Comparison of ENCODE assay signal across 10 cellular contexts in the genomic region with DNA sequence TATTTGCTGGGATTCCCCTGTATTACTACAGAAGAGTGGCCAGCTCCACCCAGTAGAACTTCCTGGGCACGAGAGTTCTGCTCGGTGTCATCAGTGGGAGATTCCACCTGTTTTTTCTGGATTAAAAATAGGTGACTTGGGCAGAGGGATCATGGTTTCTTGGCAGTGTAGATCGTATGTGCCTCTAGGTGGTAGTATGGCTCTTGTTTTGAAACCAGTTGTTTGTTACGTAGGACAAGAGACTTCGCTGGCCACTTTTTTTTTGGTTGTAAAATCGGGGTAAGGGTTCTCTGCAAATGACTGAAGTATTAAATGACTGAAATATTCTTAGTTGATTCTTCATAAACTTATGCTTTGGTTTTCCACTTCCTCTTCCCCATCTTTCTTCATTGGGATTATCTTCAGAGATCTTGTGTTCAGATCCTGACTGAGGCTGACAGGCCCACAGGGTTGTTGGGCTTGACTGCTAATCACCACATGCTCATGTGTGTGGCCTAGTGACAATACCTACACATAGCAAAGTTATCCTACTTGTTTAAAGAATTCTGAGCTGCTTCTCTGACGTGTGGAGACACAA. TPM values are rescaled to one million over a fixed set of nuclear protein-coding genes. Genes with fewer than 3 reads are reported as not detected.
DNase-seq lines count a peak whose midpoint lies in the region; ATAC-seq and TF ChIP-seq lines count a peak whose summit lies in the region.
"Had no signal": no experiment of that assay in that cellular context is flagged by ENCODE, and none has a peak within 500 bp of the region (broad histone marks: within the 10 kb centered on the region; RNA-seq: fewer than 3 reads in every experiment).

No MANE protein-coding gene starts in this region.

- H3K4me3 Mint-ChIP-seq in endothelial cell (ENCODE audit: unreplicated experiment) = no peak overlapping the region

- H2AFZ ChIP-seq in osteoblast (ENCODE audit: low read length) = no peak overlapping the region

- no peaks in the 10 kb centered on the region for H3K9me3 Mint-ChIP-seq in endothelial cell (ENCODE audit: unreplicated experiment)

- H3K27ac ChIP-seq in osteoblast (ENCODE audit: low read depth, low read length) = no peak overlapping the region
- H3K27ac ChIP-seq: KMS-11, skin epidermis had no signal

- H3K4me2 ChIP-seq in osteoblast (ENCODE audit: insufficient read depth, low read length) = no peak overlapping the region
- H3K4me2 ChIP-seq: KMS-11 had no signal

- no peaks in the 10 kb centered on the region for H3K79me2 ChIP-seq in osteoblast (ENCODE audit: insufficient read depth, low read length)

- H3K27ac Mint-ChIP-seq in endothelial cell (ENCODE audit: unreplicated experiment) = no peak overlapping the region

- no peak for TF ChIP-seq CTCF in endothelial cell (IDR thresholded peaks at IDR 0.05; ENCODE audit: unreplicated experiment)
- peak; percentile 39 for TF ChIP-seq CTCF in osteoblast (IDR thresholded peaks at IDR 0.05; ENCODE audit: extremely low read depth, low read depth, low read length)

- H3K36me3 Mint-ChIP-seq in endothelial cell (ENCODE audit: low read depth, unreplicated experiment) = no peaks in the 10 kb centered on the region

- H3K4me3 ChIP-seq in osteoblast (ENCODE audit: insufficient read depth, low read length) = no peak overlapping the region
- H3K4me3 ChIP-seq: skin epidermis had no signal

- no peaks in the 10 kb centered on the region for H3K4me1 ChIP-seq in osteoblast (ENCODE audit: insufficient read depth, low read length)

- H3K27me3 ChIP-seq in osteoblast (ENCODE audit: insufficient read depth, low read length) = peaks cover 9% of the 10 kb centered on the region

- H3K36me3 ChIP-seq in osteoblast (ENCODE audit: insufficient read depth, low read length) = no peaks in the 10 kb centered on the region

- no peak for ATAC-seq in GM19397 (IDR thresholded peaks at IDR 0.05; ENCODE audit: unreplicated experiment)

- no peaks in the 10 kb centered on the region for H3K9me3 ChIP-seq in osteoblast (ENCODE audit: low read depth, low read length)

- DNase-seq in DMS53 (lab: John Stamatoyannopoulos, UW) (peak; percentile 34), DMS53 treated with DMSO at 0.1 percent for 48 hours (lab: John Stamatoyannopoulos, UW; ENCODE audit: unreplicated experiment) (no peak), NCI-H146 treated with DMSO at 0.1 percent for 48 hours (lab: John Stamatoyannopoulos, UW; ENCODE audit: unreplicated experiment) (peak; percentile 5), endothelial cell (ENCODE audit: low spot score) (peak; percentile 22), osteoblast (ENCODE audit: insufficient read length, low spot score, missing footprints) (no peak), middle frontal gyrus (ENCODE audit: extremely low spot score, low spot score) (no peak), SK-N-DZ (ENCODE audit: low spot score) (no peak)

- H3K27me3 Mint-ChIP-seq in endothelial cell (ENCODE audit: unreplicated experiment) = no peaks in the 10 kb centered on the region

- no peaks in the 10 kb centered on the region for H3K4me1 Mint-ChIP-seq in endothelial cell (ENCODE audit: unreplicated experiment)

- no peaks in the 10 kb centered on the region for H4K20me1 ChIP-seq in osteoblast (ENCODE audit: insufficient read depth, low read length)

RNA-seq across cellular contexts. Expression of a gene that starts 43.8 kb away (rescaled TPM):
- total RNA-seq in endothelial cell (ENCODE audit: unreplicated experiment) = 501 TPM
- 265 and 314 TPM in 2 replicates for total RNA-seq in osteoblast
- polyA plus RNA-seq in SK-N-DZ (2014; cell fraction: cytosol; rRNA removed) = 51.3 and 55.2 TPM in 2 replicates
- 42.2 and 42.5 TPM in 2 replicates for polyA plus RNA-seq in SK-N-DZ (2014; cell fraction: nucleus; rRNA removed)

Comparison
In these comparisons a context has a peak if more than half of its experiments do, and no peak if none do; other contexts are left out.
1. DNase-seq: peak in DMS53 (single experiment), NCI-H146 treated with DMSO at 0.1 percent for 48 hours (single experiment) and endothelial cell (single experiment); none in DMS53 treated with DMSO at 0.1 percent for 48 hours (single experiment), osteoblast (single experiment), middle frontal gyrus (single experiment) and SK-N-DZ (single experiment).